Comparison of ENCODE assay signal across 19 cellular contexts in the genomic region with DNA sequence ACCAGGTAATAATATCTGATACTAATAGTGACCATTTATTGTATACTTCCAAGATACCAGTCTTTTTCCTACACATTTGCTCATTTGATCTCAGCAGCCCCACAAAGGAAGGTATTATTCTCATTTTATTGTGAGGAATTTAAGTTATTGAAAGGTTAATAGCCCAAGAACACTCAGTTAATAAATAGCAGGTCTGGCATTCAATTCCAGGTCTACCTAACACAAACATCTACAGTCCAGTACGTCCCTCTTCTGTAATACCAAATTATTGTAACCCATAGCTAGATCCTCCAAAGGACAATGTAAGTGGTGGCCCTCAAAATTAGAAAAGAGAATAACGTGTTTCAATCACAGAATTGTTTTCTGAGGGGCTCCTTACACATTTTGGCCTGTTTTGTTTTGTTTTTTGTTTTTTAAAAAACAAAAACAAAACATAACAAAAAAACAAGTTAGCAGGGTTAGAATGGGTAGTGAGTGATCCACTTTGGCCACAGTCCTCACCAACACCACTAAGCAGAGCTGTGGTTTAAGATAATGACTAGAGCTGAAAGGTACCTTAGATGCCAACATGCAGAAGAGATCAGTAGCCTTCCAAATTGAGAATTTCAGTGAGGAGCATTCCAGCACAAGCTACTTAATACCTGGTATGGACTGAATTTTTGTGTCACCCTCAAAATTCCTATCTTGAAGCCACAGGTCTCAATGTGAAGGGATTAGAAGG.
"Had no signal": no experiment of that assay in that cellular context is flagged by ENCODE, and none has a peak within 500 bp of the region (broad histone marks: within the 10 kb centered on the region; RNA-seq: fewer than 3 reads in every experiment).

No MANE protein-coding gene starts in this region.

- H3K27ac ChIP-seq: body of pancreas, tibial artery had no signal

- DNase-seq: activated CD4-positive, alpha-beta memory T cell treated with anti-CD3 and anti-CD28 coated beads for 36 hours; activated CD4-positive, alpha-beta T cell treated with anti-CD3 and anti-CD28 coated beads for 48 hours; activated effector memory CD4-positive, alpha-beta T cell treated with Interleukin-2 at 50 U/mL for 16 hours; activated naive CD4-positive, alpha-beta T cell treated with anti-CD3 and anti-CD28 coated beads for 36 hours; activated naive CD8-positive, alpha-beta T cell treated with anti-CD3 and anti-CD28 coated beads, Interleukin-2, amount 10 ng/mL, durations not matched to agents 7 days and 5 days; activated T-cell treated with anti-CD3 and anti-CD28 coated beads, Interleukin-2, amount 50 U/mL, for 48 hours; amniotic stem cell; effector CD8-positive, alpha-beta T cell; foreskin keratinocyte; kidney; naive thymus-derived CD4-positive, alpha-beta T cell; stimulated activated CD4-positive, alpha-beta T cell treated with anti-CD3 and anti-CD28 coated beads, Interleukin-12 subunit alpha, Interleukin-12 subunit beta, amount 100 ng/mL, for 4 hours; stimulated activated naive CD8-positive, alpha-beta T cell treated with anti-CD3 and anti-CD28 coated beads, Interleukin-15, amount 100 ng/mL, for 72 hours; tibial artery had no signal

- H3K4me1 Mint-ChIP-seq: neural crest cell; stimulated activated naive CD8-positive, alpha-beta T cell treated with anti-CD3 and anti-CD28 coated beads, Interleukin-15, amount 100 ng/mL, for 72 hours had no signal

- H3K9me3 Mint-ChIP-seq: activated CD4-positive, alpha-beta memory T cell treated with anti-CD3 and anti-CD28 coated beads for 36 hours; activated naive CD4-positive, alpha-beta T cell treated with anti-CD3 and anti-CD28 coated beads for 36 hours; activated naive CD8-positive, alpha-beta T cell treated with anti-CD3 and anti-CD28 coated beads, Interleukin-2, amount 10 ng/mL, durations not matched to agents 7 days and 5 days; dendritic cell treated with granulocyte-macrophage colony-stimulating factor and Interleukin-4, amounts not matched to agents 40 ng/mL and 50 ng/mL, for 4 days; neural crest cell; stimulated activated naive CD8-positive, alpha-beta T cell treated with anti-CD3 and anti-CD28 coated beads, Interleukin-15, amount 100 ng/mL, for 72 hours; T-helper 1 cell treated with Interleukin-12 subunit alpha and Interleukin-12 subunit beta and Interleukin-4 antibody, amounts not matched to agents 30 μg/mL and 1 μg/mL, for 36 hours had no signal

- ATAC-seq: body of pancreas; foreskin keratinocyte; naive thymus-derived CD4-positive, alpha-beta T cell; stimulated activated naive CD8-positive, alpha-beta T cell treated with anti-CD3 and anti-CD28 coated beads, Interleukin-15, amount 100 ng/mL, for 72 hours had no signal

- H3K27me3 ChIP-seq: body of pancreas, foreskin keratinocyte, tibial artery had no signal

- H3K27ac Mint-ChIP-seq: activated CD4-positive, alpha-beta memory T cell treated with anti-CD3 and anti-CD28 coated beads for 36 hours; activated naive CD4-positive, alpha-beta T cell treated with anti-CD3 and anti-CD28 coated beads for 36 hours; activated naive CD8-positive, alpha-beta T cell treated with anti-CD3 and anti-CD28 coated beads, Interleukin-2, amount 10 ng/mL, durations not matched to agents 7 days and 5 days; dendritic cell treated with granulocyte-macrophage colony-stimulating factor and Interleukin-4, amounts not matched to agents 40 ng/mL and 50 ng/mL, for 4 days; progenitor cell of endocrine pancreas; stimulated activated naive CD8-positive, alpha-beta T cell treated with anti-CD3 and anti-CD28 coated beads, Interleukin-15, amount 100 ng/mL, for 72 hours; T-helper 1 cell treated with Interleukin-12 subunit alpha and Interleukin-12 subunit beta and Interleukin-4 antibody, amounts not matched to agents 30 μg/mL and 1 μg/mL, for 36 hours had no signal

- H3K27me3 Mint-ChIP-seq: activated CD4-positive, alpha-beta memory T cell treated with anti-CD3 and anti-CD28 coated beads for 36 hours; activated naive CD8-positive, alpha-beta T cell treated with anti-CD3 and anti-CD28 coated beads, Interleukin-2, amount 10 ng/mL, durations not matched to agents 7 days and 5 days; dendritic cell treated with granulocyte-macrophage colony-stimulating factor and Interleukin-4, amounts not matched to agents 40 ng/mL and 50 ng/mL, for 4 days; naive thymus-derived CD4-positive, alpha-beta T cell; progenitor cell of endocrine pancreas; stimulated activated naive CD8-positive, alpha-beta T cell treated with anti-CD3 and anti-CD28 coated beads, Interleukin-15, amount 100 ng/mL, for 72 hours had no signal

- H3K4me3 Mint-ChIP-seq: activated CD4-positive, alpha-beta memory T cell treated with anti-CD3 and anti-CD28 coated beads for 36 hours; activated naive CD4-positive, alpha-beta T cell treated with anti-CD3 and anti-CD28 coated beads for 36 hours; activated naive CD8-positive, alpha-beta T cell treated with anti-CD3 and anti-CD28 coated beads, Interleukin-2, amount 10 ng/mL, durations not matched to agents 7 days and 5 days; dendritic cell treated with granulocyte-macrophage colony-stimulating factor and Interleukin-4, amounts not matched to agents 40 ng/mL and 50 ng/mL, for 4 days; naive thymus-derived CD4-positive, alpha-beta T cell; neural crest cell; stimulated activated naive CD8-positive, alpha-beta T cell treated with anti-CD3 and anti-CD28 coated beads, Interleukin-15, amount 100 ng/mL, for 72 hours; T-helper 1 cell treated with Interleukin-12 subunit alpha and Interleukin-12 subunit beta and Interleukin-4 antibody, amounts not matched to agents 30 μg/mL and 1 μg/mL, for 36 hours had no signal

- H3K4me3 ChIP-seq: body of pancreas, tibial artery had no signal

- H3K9me3 ChIP-seq: body of pancreas, tibial artery had no signal
